Comparison of ENCODE assay signal across 2 cellular contexts in genomic region chr7:3066506-3066905, GRCh38.
TF ChIP-seq lines count a peak whose summit lies in the region.

No MANE protein-coding gene starts in this region.

TF ChIP-seq in WTC11, 78 proteins besides CTCF, POLR2A, EP300 and RAD21:
- TF ChIP-seq ZNF512 (CRISPR knock-in tag; IDR thresholded peaks at IDR 0.05; ENCODE audit: borderline replicate concordance), result 0 out of 2 replicates have a peak, but pooled peaks have one; percentile 54
- TF ChIP-seq HMGXB4 (CRISPR knock-in tag; IDR thresholded peaks at IDR 0.05), result no peak
- TF ChIP-seq FOXJ3 (CRISPR knock-in tag; IDR thresholded peaks at IDR 0.05; ENCODE audit: borderline replicate concordance), result no peak
- TF ChIP-seq SMAD3 (CRISPR knock-in tag; IDR thresholded peaks at IDR 0.05; ENCODE audit: borderline replicate concordance), result no peak
- TF ChIP-seq ZNF219 (CRISPR knock-in tag; IDR thresholded peaks at IDR 0.05; ENCODE audit: borderline replicate concordance), result no peak
- no peak for TF ChIP-seq NFATC4 (CRISPR knock-in tag; IDR thresholded peaks at IDR 0.05)

TF ChIP-seq in K562, 482 proteins besides CTCF, POLR2A, EP300 and RAD21 (continued from another document):
- TF ChIP-seq ZNF780A (CRISPR knock-in tag; IDR thresholded peaks at IDR 0.05), result no peak
TF ChIP-seq in K562: peak in this region for 1.
